In genomic region chr9:104899759-104900247, GRCh38 we compare ENCODE assay signal across 1 cellular context.
A peak's percentile ranks its signal among the peaks of the same experiment; 100 is the strongest.
TF ChIP-seq lines count a peak whose summit lies in the region.

No MANE protein-coding gene starts in this region.

TF ChIP-seq in HepG2, 621 proteins besides CTCF, POLR2A, EP300 and RAD21 (continued from another document and continues in another):
- TF ChIP-seq ZBED4 (CRISPR knock-in tag; IDR thresholded peaks at IDR 0.05; ENCODE audit: borderline replicate concordance) = peak; percentile 51; the same call in 1 of the 2 replicates
- no peak for TF ChIP-seq ZBTB46 (CRISPR knock-in tag; IDR thresholded peaks at IDR 0.05; ENCODE audit: borderline replicate concordance)
- TF ChIP-seq SNAI1 (CRISPR knock-in tag; IDR thresholded peaks at IDR 0.05; ENCODE audit: borderline replicate concordance) = 0 out of 2 replicates have a peak, but pooled peaks have one; percentile 37
- no peak for TF ChIP-seq ZNF773 (CRISPR knock-in tag; IDR thresholded peaks at IDR 0.05; ENCODE audit: borderline replicate concordance)
- TF ChIP-seq PRDM4 (CRISPR knock-in tag; IDR thresholded peaks at IDR 0.05; ENCODE audit: borderline replicate concordance) = no peak
- TF ChIP-seq HNRNPH1 (optimal IDR thresholded peaks at IDR 0.05; ENCODE audit: low read depth, low read length) = no peak
- no peak for TF ChIP-seq ZNF234 (CRISPR knock-in tag; conservative IDR thresholded peaks at IDR 0.05)
- TF ChIP-seq DR1 (CRISPR knock-in tag; IDR thresholded peaks at IDR 0.05) = peak; percentile 33; the same call in 1 of the 2 replicates
- TF ChIP-seq YEATS2 (CRISPR knock-in tag; IDR thresholded peaks at IDR 0.05; ENCODE audit: borderline replicate concordance) = peak; percentile 31; the same call in 1 of the 2 replicates
- peak; percentile 96 for TF ChIP-seq ZNF557 (CRISPR knock-in tag; IDR thresholded peaks at IDR 0.05)
- peak; percentile 88; the same call in 1 of the 2 replicates for TF ChIP-seq ZFP1 (CRISPR knock-in tag; IDR thresholded peaks at IDR 0.05)
- 0 out of 2 replicates have a peak, but pooled peaks have one; percentile 9 for TF ChIP-seq ZNF121 (CRISPR knock-in tag; IDR thresholded peaks at IDR 0.05)
- TF ChIP-seq ZNF672 (CRISPR knock-in tag; IDR thresholded peaks at IDR 0.05) = no peak
- TF ChIP-seq ZNF749 (CRISPR knock-in tag; IDR thresholded peaks at IDR 0.05; ENCODE audit: borderline replicate concordance) = peak; percentile 28; the same call in 1 of the 2 replicates
- peak; percentile 74; the same call in 1 of the 2 replicates for TF ChIP-seq ZBTB34 (CRISPR knock-in tag; IDR thresholded peaks at IDR 0.05)
- TF ChIP-seq ZNF496 (CRISPR knock-in tag; IDR thresholded peaks at IDR 0.05; ENCODE audit: insufficient replicate concordance) = no peak
- no peak for TF ChIP-seq ZNF747 (CRISPR knock-in tag; IDR thresholded peaks at IDR 0.05; ENCODE audit: borderline replicate concordance)
- TF ChIP-seq ZNF503 (CRISPR knock-in tag; IDR thresholded peaks at IDR 0.05) = peak; percentile 67; the same call in 1 of the 2 replicates
- peak; percentile 69 for TF ChIP-seq POLR2G (IDR thresholded peaks at IDR 0.05; ENCODE audit: low read depth, low read length)
- TF ChIP-seq EZH2 (conservative IDR thresholded peaks at IDR 0.05; ENCODE audit: low read depth, low read length) = no peak
- TF ChIP-seq MED13 (CRISPR knock-in tag; IDR thresholded peaks at IDR 0.05) = peak; percentile 98
- TF ChIP-seq ZNF292 (CRISPR knock-in tag; IDR thresholded peaks at IDR 0.05; ENCODE audit: borderline replicate concordance, low read depth) = no peak
- TF ChIP-seq KDM1A (CRISPR knock-in tag; IDR thresholded peaks at IDR 0.05) = peak; percentile 25; the same call in 1 of the 2 replicates
- TF ChIP-seq GRHL1 (CRISPR knock-in tag; conservative IDR thresholded peaks at IDR 0.05) = no peak
- TF ChIP-seq ZBTB33 (CRISPR knock-in tag; IDR thresholded peaks at IDR 0.05) = no peak; the same call in 1 of the 2 replicates
- peak; percentile 52; the same call in 1 of the 2 replicates for TF ChIP-seq SPEN (CRISPR knock-in tag; IDR thresholded peaks at IDR 0.05; ENCODE audit: low read depth)
- peak; percentile 67 for TF ChIP-seq ZBTB38 (CRISPR knock-in tag; IDR thresholded peaks at IDR 0.05)
- peak; percentile 97 for TF ChIP-seq NCOR1 (IDR thresholded peaks at IDR 0.05; ENCODE audit: borderline replicate concordance, low read length)
- TF ChIP-seq ZNF670 (CRISPR knock-in tag; IDR thresholded peaks at IDR 0.05; ENCODE audit: borderline replicate concordance) = 0 out of 2 replicates have a peak, but pooled peaks have one; percentile 42
- peak; percentile 8 to 61; a peak in 2 of 4 replicates for TF ChIP-seq NR2F1 (CRISPR knock-in tag; IDR thresholded peaks at IDR 0.05)
- peak; percentile 99 for TF ChIP-seq ZNF816 (CRISPR knock-in tag; IDR thresholded peaks at IDR 0.05; ENCODE audit: borderline replicate concordance)
- peak; percentile 30 for TF ChIP-seq STAG1 (CRISPR knock-in tag; IDR thresholded peaks at IDR 0.05)
- TF ChIP-seq HOMEZ (CRISPR knock-in tag; IDR thresholded peaks at IDR 0.05; ENCODE audit: low read depth) = peak; percentile 89
- TF ChIP-seq ZNF34 (CRISPR knock-in tag; IDR thresholded peaks at IDR 0.05; ENCODE audit: borderline replicate concordance) = no peak
- TF ChIP-seq ZNF678 (CRISPR knock-in tag; IDR thresholded peaks at IDR 0.05) = no peak
- peak; percentile 76 for TF ChIP-seq ZNF574 (CRISPR knock-in tag; IDR thresholded peaks at IDR 0.05)
